In genomic region chr6:109188115-109188411, GRCh38 we compare ENCODE assay signal across 14 cellular contexts.
DNase-seq lines count a peak whose midpoint lies in the region; ATAC-seq and TF ChIP-seq lines count a peak whose summit lies in the region.
"Had no signal": no experiment of that assay in that cellular context is flagged by ENCODE, and none has a peak within 500 bp of the region (broad histone marks: within the 10 kb centered on the region; RNA-seq: fewer than 3 reads in every experiment).

No MANE protein-coding gene starts in this region.

- H3K27ac ChIP-seq in RWPE1 = no peak overlapping the region
- no peak overlapping the region for H3K27ac ChIP-seq in stomach smooth muscle (ENCODE audit: low read length)
- H3K27ac ChIP-seq in adrenal gland = no peak overlapping the region
- H3K27ac ChIP-seq in left ventricle myocardium inferior (replicated peaks) = no peak overlapping the region
- no peak overlapping the region for H3K27ac ChIP-seq in vagina
- H3K27ac ChIP-seq: body of pancreas, gastroesophageal sphincter, hepatocyte, spleen had no signal

- peak; percentile 28 for ATAC-seq in left lobe of liver
- ATAC-seq: gastroesophageal sphincter had no signal

- TF ChIP-seq CTCF in RWPE1 (conservative IDR thresholded peaks at IDR 0.05; ENCODE audit: low read depth) (peak; percentile 30), adrenal gland (IDR thresholded peaks at IDR 0.05) (peak in 1 of 6 experiments; percentile 4), left ventricle myocardium inferior (IDR thresholded peaks at IDR 0.05; ENCODE audit: borderline replicate concordance) (no peak), vagina (IDR thresholded peaks at IDR 0.05) (no peak)

- no peaks in the 10 kb centered on the region for H3K27me3 ChIP-seq in stomach smooth muscle (ENCODE audit: control insufficient read depth in 1 of 2, insufficient read depth in 2 of 2, low read length in 2 of 2)
- H3K27me3 ChIP-seq in adrenal gland = no peaks in the 10 kb centered on the region
- H3K27me3 ChIP-seq in left ventricle myocardium inferior (ENCODE audit: low read depth) = peaks cover 13% of the 10 kb centered on the region
- H3K27me3 ChIP-seq in vagina = no peaks in the 10 kb centered on the region
- H3K27me3 ChIP-seq: body of pancreas, gastroesophageal sphincter, hepatocyte had no signal

- CTCF ChIA-PET in RWPE1 (lab: Yijun Ruan, JAX) = interaction anchor here (0.6 to 1.7 kb wide), 11 partner anchors 9 to 259 kb away, joined by 3 to 16 read pairs (median 4); partner anchors contain the start of gene CD164

- intact Hi-C loops in adrenal gland (cut with DNase I) (loop anchor here (5.0 kb wide), 2 partner anchors 194 to 209 kb away; partner anchors contain the start of gene CD164 (in 1 of the 2)), left ventricle myocardium inferior (cut with micrococcal nuclease) (no loop called here), vagina (cut with DNase I) (loop anchor here (1.0 kb wide), 1 partner anchor 195 kb away; no protein-coding TSS in a partner anchor)

- DNase-seq in NOMO-1 treated with DMSO at 0.1 percent for 48 hours (lab: John Stamatoyannopoulos, UW; ENCODE audit: unreplicated experiment) (peak; percentile 23), NOMO-1 (lab: John Stamatoyannopoulos, UW; ENCODE audit: unreplicated experiment in 2 of 2) (no peak), RWPE1 (ENCODE audit: low spot score) (no peak), left lobe of liver (ENCODE audit: low spot score) (no peak), adrenal gland (no peak), left ventricle myocardium inferior (no peak), vagina (ENCODE audit: extremely low spot score in 2 of 2) (no peak)
- DNase-seq: 8988T, NCI-H1417 treated with DMSO at 0.1 percent for 48 hours had no signal

- no peak overlapping the region for H3K9ac ChIP-seq in stomach smooth muscle (ENCODE audit: low read length in 2 of 2)

- POLR2A ChIA-PET in RWPE1 (lab: Yijun Ruan, JAX; ENCODE audit: low non-redundant PET) = interaction anchor here (0.8 kb wide), 1 partner anchor 192 kb away, joined by 3 read pairs; no protein-coding TSS in a partner anchor

- H3K36me3 ChIP-seq in stomach smooth muscle (ENCODE audit: control insufficient read depth in 2 of 2, insufficient read depth in 2 of 2, low read length in 2 of 2) (no peaks in the 10 kb centered on the region), adrenal gland (replicated peaks in 1 of 2) (no peaks in the 10 kb centered on the region), left ventricle myocardium inferior (no peaks in the 10 kb centered on the region), vagina (no peaks in the 10 kb centered on the region)
- H3K36me3 ChIP-seq: gastroesophageal sphincter, spleen had no signal

- TF ChIP-seq POLR2A in adrenal gland (IDR thresholded peaks at IDR 0.05) = no peak
- no peak for TF ChIP-seq POLR2A in vagina (IDR thresholded peaks at IDR 0.05)

- WGBS in adrenal gland, 4 donors = 20 to 26% (median 20%) methylated on average over 5 of the region's 5 CpGs

- H3K4me1 ChIP-seq in stomach smooth muscle (ENCODE audit: control insufficient read depth, insufficient read depth, low read length) (no peaks in the 10 kb centered on the region), adrenal gland (replicated peaks in 1 of 2) (peaks cover 0 to 5% of the 10 kb centered on the region in 2 donors), left ventricle myocardium inferior (peaks cover 1% of the 10 kb centered on the region), vagina (no peaks in the 10 kb centered on the region)
- H3K4me1 ChIP-seq: body of pancreas had no signal

- no peaks in the 10 kb centered on the region for H3K9me3 ChIP-seq in stomach smooth muscle (ENCODE audit: control insufficient read depth in 2 of 2, low read length in 2 of 2)
- H3K9me3 ChIP-seq in adrenal gland (replicated peaks in 1 of 3) = no peaks in the 10 kb centered on the region
- H3K9me3 ChIP-seq in left ventricle myocardium inferior (replicated peaks) = peaks cover 8% of the 10 kb centered on the region
- peaks cover 4% of the 10 kb centered on the region for H3K9me3 ChIP-seq in vagina

- H3K4me3 ChIP-seq in stomach smooth muscle (ENCODE audit: low read length in 2 of 2) (peak overlapping the region; percentile 34 to 50), adrenal gland (no peak overlapping the region), left ventricle myocardium inferior (no peak overlapping the region), vagina (no peak overlapping the region)
- H3K4me3 ChIP-seq: body of pancreas, gastroesophageal sphincter, hepatocyte, spleen had no signal

Comparison
In these comparisons a context has a peak if more than half of its experiments do, and no peak if none do; other contexts are left out.
1. H3K4me3 ChIP-seq: peak in stomach smooth muscle (2 of 2); none in adrenal gland (0 of 4), left ventricle myocardium inferior (single experiment) and vagina (0 of 2).